ENCODE assay signal across 8 cellular contexts in genomic region chr2:205705511-205706397, GRCh38. TPM values are rescaled to one million over a fixed set of nuclear protein-coding genes. Genes with fewer than 3 reads are reported as not detected.
DNase-seq lines count a peak whose midpoint lies in the region; ATAC-seq and TF ChIP-seq lines count a peak whose summit lies in the region.

No MANE protein-coding gene starts in this region.

- peak; percentile 60 for DNase-seq in Caki2 (ENCODE audit: low read depth)
- DNase-seq in SJCRH30, result no peak
- DNase-seq in esophagus muscularis mucosa (ENCODE audit: extremely low spot score), result no peak
- DNase-seq in psoas muscle, result no peak
- no peak for DNase-seq in RPMI8226
- no peak for DNase-seq in stimulated activated naive CD4-positive, alpha-beta T cell (lab: John Stamatoyannopoulos, UW)

- ATAC-seq in psoas muscle, result no peak
- no peak for ATAC-seq in esophagus mucosa
- no peak for ATAC-seq in GM18870 (IDR thresholded peaks at IDR 0.05; ENCODE audit: unreplicated experiment)

- TF ChIP-seq EP300 in esophagus muscularis mucosa (IDR thresholded peaks at IDR 0.05), result no peak

- no peak for TF ChIP-seq CTCF in esophagus muscularis mucosa (IDR thresholded peaks at IDR 0.05)
- TF ChIP-seq CTCF in psoas muscle (IDR thresholded peaks at IDR 0.05), result no peak

- WGBS in esophagus muscularis mucosa, result 43% methylated on average over 16 of the region's 16 CpGs
- 76 to 81% (median 77%) methylated on average over 16 of the region's 16 CpGs for WGBS in psoas muscle, 3 donors

- in situ Hi-C loops in Caki2 (cut with HindIII; ENCODE audit: low pct_unique_long_range_greater_than_20kb, low sequenced_read_pairs), result no loop called here

- H3K27me3 ChIP-seq in SJCRH30 (no peaks in the 10 kb centered on the region), esophagus muscularis mucosa (no peaks in the 10 kb centered on the region), psoas muscle (ENCODE audit: insufficient read depth in 3 of 3, low read length in 2 of 3) (peaks cover 0 to 2% (median 0%) of the 10 kb centered on the region in 3 donors)

- intact Hi-C loops in esophagus muscularis mucosa (cut with DNase I) (no loop called here), psoas muscle (cut with DNase I) (no loop called here)

- H3K36me3 ChIP-seq in SJCRH30, result peaks cover 4% of the 10 kb centered on the region
- H3K36me3 ChIP-seq in esophagus muscularis mucosa, result peaks cover 0 to 24% (median 3%) of the 10 kb centered on the region in 4 donors
- H3K36me3 ChIP-seq in psoas muscle (ENCODE audit: insufficient read depth in 1 of 2, low read depth in 1 of 2), result no peaks in the 10 kb centered on the region

- H3K4me3 ChIP-seq in SJCRH30 (no peak overlapping the region), esophagus muscularis mucosa (peak overlapping the region in 1 of 4 donors; percentile 8), psoas muscle (no peak overlapping the region)

- TF ChIP-seq POLR2A in esophagus muscularis mucosa (IDR thresholded peaks at IDR 0.05; ENCODE audit: low read depth), result no peak

- H3K4me1 ChIP-seq in SJCRH30, result peaks cover 27% of the 10 kb centered on the region
- peaks cover 71 to 100% (median 98%) of the 10 kb centered on the region in 4 donors for H3K4me1 ChIP-seq in esophagus muscularis mucosa
- H3K4me1 ChIP-seq in psoas muscle, result no peaks in the 10 kb centered on the region

- H3K9me3 ChIP-seq in SJCRH30 (replicated peaks), result no peaks in the 10 kb centered on the region
- no peaks in the 10 kb centered on the region for H3K9me3 ChIP-seq in esophagus muscularis mucosa
- no peaks in the 10 kb centered on the region for H3K9me3 ChIP-seq in psoas muscle

- H3K27ac ChIP-seq in SJCRH30 (peak overlapping the region; percentile 84), esophagus muscularis mucosa (replicated peaks in 1 of 4) (peak overlapping the region; percentile 87 to 98 (median 93)), psoas muscle (peak overlapping the region; percentile 64)

RNA-seq across cellular contexts. Expression of gene NRP2, which starts 23.5 kb away (rescaled TPM):
- total RNA-seq in Caki2 (2014; rRNA removed; shearing (Covaris generic); ENCODE audit: low replicate concordance), result 60.0 and 69.1 TPM in 2 replicates
- 57.5 and 76.4 TPM in 2 replicates for total RNA-seq in SJCRH30 (2014; rRNA removed; shearing (Covaris generic))
- total RNA-seq in esophagus muscularis mucosa, result 100 to 1,000 TPM; 195 to 440 (median 314) TPM
- total RNA-seq in psoas muscle, result 1 to 10 TPM; 2.4 to 6.9 (median 5.9) TPM
- 1 to 10 TPM in 1 of 3 donors, under 1 TPM in 2; 0.67 to 1.4 (median 0.77) TPM for polyA plus RNA-seq in psoas muscle
- 20.0 TPM for total RNA-seq in esophagus mucosa
